Comparison of ENCODE assay signal across 8 cellular contexts in the genomic region with DNA sequence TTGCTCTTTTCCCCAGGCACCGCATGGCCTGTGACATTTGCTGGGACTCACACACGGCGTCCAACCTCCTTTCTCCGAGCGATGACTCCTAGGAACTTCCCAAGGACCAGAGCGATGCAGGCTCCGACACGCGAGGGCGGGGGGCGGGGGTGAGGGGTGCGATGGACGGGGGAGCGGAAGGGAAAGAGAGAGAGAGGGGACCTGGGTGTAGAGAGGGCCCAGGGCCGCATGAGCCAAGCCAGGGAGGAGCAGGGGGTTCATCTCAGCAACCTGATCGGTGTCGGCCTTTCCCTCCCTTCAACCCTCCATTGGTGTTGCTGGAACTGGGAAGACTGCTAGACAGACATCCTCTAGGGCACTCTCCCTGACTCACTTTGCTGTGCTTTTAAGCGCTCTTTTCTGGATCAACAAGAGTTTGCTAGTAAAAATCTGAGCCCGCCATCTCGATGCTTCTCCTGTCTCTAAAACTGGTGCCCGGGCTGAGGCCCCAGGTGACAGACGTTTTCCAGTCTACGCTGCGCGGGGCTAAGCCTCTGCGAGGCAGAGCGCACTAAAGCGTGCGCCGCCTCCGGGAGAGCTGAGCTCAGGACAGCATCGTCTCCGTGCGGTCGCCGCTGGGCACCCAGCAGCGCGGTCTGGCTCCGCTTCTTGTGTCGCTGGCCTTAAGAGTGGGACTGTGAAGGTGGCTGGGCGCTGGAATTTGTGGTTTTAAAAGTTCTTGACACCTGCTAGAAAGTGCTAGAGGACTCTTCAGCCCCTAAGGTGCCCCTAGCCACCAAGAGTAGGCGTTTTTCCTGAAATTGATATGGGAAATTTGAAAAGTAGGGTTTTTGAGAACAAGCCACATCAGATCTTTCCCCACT. TPM values are rescaled to one million over a fixed set of nuclear protein-coding genes. Genes with fewer than 3 reads are reported as not detected.
A peak's percentile ranks its signal among the peaks of the same experiment; 100 is the strongest.
DNase-seq lines count a peak whose midpoint lies in the region; ATAC-seq and TF ChIP-seq lines count a peak whose summit lies in the region.

No MANE protein-coding gene starts in this region.

- no peak overlapping the region for H3K27ac ChIP-seq in naive thymus-derived CD4-positive, alpha-beta T cell (ENCODE audit: low read depth, low read length)

- in situ Hi-C loops in GM13976 (cut with MboI; ENCODE audit: low sequenced_read_pairs, unreplicated experiment) = loop anchor here (25.0 kb wide), 1 partner anchor 308 kb away; no protein-coding TSS in a partner anchor

- H3K9me3 ChIP-seq in naive thymus-derived CD4-positive, alpha-beta T cell (ENCODE audit: control insufficient read depth in 2 of 3, low read length in 3 of 3) = no peaks in the 10 kb centered on the region

- H3K4me3 ChIP-seq in naive thymus-derived CD4-positive, alpha-beta T cell (ENCODE audit: low read length) = no peak overlapping the region

- peaks cover 0 to 11% (median 2%) of the 10 kb centered on the region in 7 donors for H3K9me3 Mint-ChIP-seq in CD14-positive monocyte
- no peaks in the 10 kb centered on the region for H3K9me3 Mint-ChIP-seq in dendritic cell treated with granulocyte-macrophage colony-stimulating factor and Interleukin-4, amounts not matched to agents 40 ng/mL and 50 ng/mL, for 4 days
- H3K9me3 Mint-ChIP-seq in naive thymus-derived CD4-positive, alpha-beta T cell = no peaks in the 10 kb centered on the region

- intact Hi-C loops in CD14-positive monocyte (cut with micrococcal nuclease) = no loop called here
- intact Hi-C loops in dendritic cell treated with granulocyte-macrophage colony-stimulating factor and Interleukin-4, amounts not matched to agents 40 ng/mL and 50 ng/mL, for 4 days (cut with micrococcal nuclease) = no loop called here
- intact Hi-C loops in naive thymus-derived CD4-positive, alpha-beta T cell (cut with micrococcal nuclease) = no loop called here

- H3K36me3 Mint-ChIP-seq in CD14-positive monocyte = peaks cover 0 to 4% of the 10 kb centered on the region in 2 donors
- H3K36me3 Mint-ChIP-seq in dendritic cell treated with granulocyte-macrophage colony-stimulating factor and Interleukin-4, amounts not matched to agents 40 ng/mL and 50 ng/mL, for 4 days (ENCODE audit: low read depth) = peaks cover 7% of the 10 kb centered on the region
- H3K36me3 Mint-ChIP-seq in naive thymus-derived CD4-positive, alpha-beta T cell = no peaks in the 10 kb centered on the region

- ATAC-seq in HG03460 (IDR thresholded peaks at IDR 0.05; ENCODE audit: unreplicated experiment) = peak; percentile 43
- peak; percentile 37 for ATAC-seq in naive thymus-derived CD4-positive, alpha-beta T cell
- no peak for ATAC-seq in HG03469 (IDR thresholded peaks at IDR 0.05; ENCODE audit: unreplicated experiment)

- POLR2A ChIA-PET in naive thymus-derived CD4-positive, alpha-beta T cell (lab: Charles Lee) = no interaction called here

- TF ChIP-seq CTCF in CD14-positive monocyte (IDR thresholded peaks at IDR 0.05) = no peak
- no peak for TF ChIP-seq CTCF in GM13976 (IDR thresholded peaks at IDR 0.05; ENCODE audit: borderline replicate concordance, control extremely low read depth, extremely low read depth, insufficient read depth, missing control alignments)

- CTCF ChIA-PET in naive thymus-derived CD4-positive, alpha-beta T cell (lab: Charles Lee) = no interaction called here

- no peak overlapping the region for H3K27ac Mint-ChIP-seq in CD14-positive monocyte
- no peak overlapping the region for H3K27ac Mint-ChIP-seq in dendritic cell treated with granulocyte-macrophage colony-stimulating factor and Interleukin-4, amounts not matched to agents 40 ng/mL and 50 ng/mL, for 4 days
- H3K27ac Mint-ChIP-seq in naive thymus-derived CD4-positive, alpha-beta T cell = peak overlapping the region in 1 of 9 donors; percentile 11

- H3K4me1 Mint-ChIP-seq in CD14-positive monocyte = peaks cover 38% of the 10 kb centered on the region
- peaks cover 35% of the 10 kb centered on the region for H3K4me1 Mint-ChIP-seq in dendritic cell treated with granulocyte-macrophage colony-stimulating factor and Interleukin-4, amounts not matched to agents 40 ng/mL and 50 ng/mL, for 4 days (ENCODE audit: low read depth)
- peaks cover 11 to 39% (median 30%) of the 10 kb centered on the region in 7 donors for H3K4me1 Mint-ChIP-seq in naive thymus-derived CD4-positive, alpha-beta T cell

- H3K4me1 ChIP-seq in naive thymus-derived CD4-positive, alpha-beta T cell (ENCODE audit: control insufficient read depth in 2 of 2, insufficient read depth in 2 of 2, low read length in 2 of 2) = peaks cover 4 to 15% of the 10 kb centered on the region in 2 donors

- H3K4me3 Mint-ChIP-seq in CD14-positive monocyte = peak overlapping the region; percentile 44 to 86
- H3K4me3 Mint-ChIP-seq in dendritic cell treated with granulocyte-macrophage colony-stimulating factor and Interleukin-4, amounts not matched to agents 40 ng/mL and 50 ng/mL, for 4 days = peak overlapping the region; percentile 28
- peak overlapping the region; percentile 35 to 93 (median 58) for H3K4me3 Mint-ChIP-seq in naive thymus-derived CD4-positive, alpha-beta T cell

- H3K36me3 ChIP-seq in naive thymus-derived CD4-positive, alpha-beta T cell (ENCODE audit: control insufficient read depth in 2 of 3, insufficient read depth in 3 of 3, low read length in 3 of 3) = no peaks in the 10 kb centered on the region

- H3K27me3 Mint-ChIP-seq in CD14-positive monocyte (ENCODE audit: low read depth in 3 of 3) = peaks cover 60 to 78% (median 69%) of the 10 kb centered on the region in 3 donors
- peaks cover 79% of the 10 kb centered on the region for H3K27me3 Mint-ChIP-seq in dendritic cell treated with granulocyte-macrophage colony-stimulating factor and Interleukin-4, amounts not matched to agents 40 ng/mL and 50 ng/mL, for 4 days
- peaks cover 86 to 96% (median 91%) of the 10 kb centered on the region in 5 donors for H3K27me3 Mint-ChIP-seq in naive thymus-derived CD4-positive, alpha-beta T cell

- peaks cover 14 to 19% of the 10 kb centered on the region in 2 donors for H3K27me3 ChIP-seq in naive thymus-derived CD4-positive, alpha-beta T cell (ENCODE audit: control insufficient read depth in 2 of 2, insufficient read depth in 2 of 2, low read length in 2 of 2)

- DNase-seq in CD14-positive monocyte (ENCODE audit: low spot score) (no peak), NCI-H187 (lab: John Stamatoyannopoulos, UW) (no peak), GM13976 (ENCODE audit: low spot score) (no peak), HuH-7 (ENCODE audit: low spot score) (no peak)
- DNase-seq in naive thymus-derived CD4-positive, alpha-beta T cell = peak in 1 of 9 donors; percentile 36

RNA-seq across cellular contexts. Expression of gene TSLP, which starts 1.0 kb away (rescaled TPM):
- under 1 TPM in 1 of 2 donors, not detected in 1; 0.11 TPM for polyA plus RNA-seq in CD14-positive monocyte
- total RNA-seq in naive thymus-derived CD4-positive, alpha-beta T cell = under 1 TPM in 1 of 5 experiments, not detected in 4; 0.15 TPM
- not detected for polyA plus RNA-seq in naive thymus-derived CD4-positive, alpha-beta T cell

RNA-seq across cellular contexts. Expression of gene WDR36, which starts 21.6 kb away (rescaled TPM):
- 1 to 10 TPM; 8.2 to 8.7 TPM for polyA plus RNA-seq in CD14-positive monocyte
- total RNA-seq in naive thymus-derived CD4-positive, alpha-beta T cell = 10 to 100 TPM; 24.8 to 37.4 (median 29.7) TPM
- polyA plus RNA-seq in naive thymus-derived CD4-positive, alpha-beta T cell = 10 to 100 TPM; 24.4 to 30.8 TPM
